2 cellular contexts compared by ENCODE assay signal in the genomic region with DNA sequence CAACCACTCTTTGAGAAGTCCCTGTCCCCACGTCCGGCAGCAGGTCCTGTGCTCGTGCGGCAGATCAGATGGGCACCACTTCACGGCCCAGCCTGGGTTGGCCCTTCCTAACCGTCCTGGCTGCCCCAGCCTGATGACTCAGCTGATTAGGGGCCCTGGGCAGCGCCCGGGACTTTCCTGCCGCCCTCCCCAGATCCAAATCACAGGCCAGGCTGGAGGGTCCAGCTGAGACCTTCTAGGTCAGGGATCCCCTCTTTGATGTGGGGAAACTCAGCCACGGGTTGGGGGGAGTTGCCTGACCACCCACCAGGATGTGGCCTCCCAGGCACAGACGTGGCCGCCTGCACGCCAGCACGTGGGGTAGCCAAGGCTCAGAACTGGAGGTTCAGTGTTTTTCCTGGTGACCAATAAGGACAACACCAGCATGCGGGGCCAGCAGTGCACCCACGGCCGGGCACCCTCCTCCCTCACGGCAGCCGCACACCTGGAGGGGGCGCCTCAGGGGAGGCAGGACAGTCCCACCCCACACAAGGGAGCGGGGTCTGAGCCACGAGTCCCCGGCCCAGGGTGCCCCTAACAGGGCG.
A peak's percentile ranks its signal among the peaks of the same experiment; 100 is the strongest.
TF ChIP-seq lines count a peak whose summit lies in the region.

No MANE protein-coding gene starts in this region.

TF ChIP-seq in A549, 52 proteins besides CTCF, POLR2A, EP300 and RAD21:
- TF ChIP-seq MAFK (IDR thresholded peaks at IDR 0.05; ENCODE audit: partially characterized antibody), result peak; percentile 60

TF ChIP-seq in H1, 55 proteins besides CTCF, POLR2A, EP300 and RAD21:
- TF ChIP-seq POLR2AphosphoS5 (IDR thresholded peaks at IDR 0.05; ENCODE audit: low read depth, low read length), result peak; percentile 32; the same call in 1 of the 2 replicates
